In genomic region chr3:127452321-127452821, GRCh38 we compare ENCODE assay signal across 1 cellular context.
TF ChIP-seq lines count a peak whose summit lies in the region.

No MANE protein-coding gene starts in this region.

TF ChIP-seq in HepG2, 621 proteins besides CTCF, POLR2A, EP300 and RAD21 (continued from another document):
- no peak for TF ChIP-seq ZBTB49 (CRISPR knock-in tag; IDR thresholded peaks at IDR 0.05; ENCODE audit: borderline replicate concordance)
- no peak for TF ChIP-seq ZGPAT (CRISPR knock-in tag; IDR thresholded peaks at IDR 0.05)
- TF ChIP-seq KLF15 (CRISPR knock-in tag; IDR thresholded peaks at IDR 0.05; ENCODE audit: borderline replicate concordance) = no peak
- no peak for TF ChIP-seq ZNF543 (CRISPR knock-in tag; IDR thresholded peaks at IDR 0.05)
- no peak for TF ChIP-seq ARID5B (CRISPR knock-in tag; IDR thresholded peaks at IDR 0.05)
- TF ChIP-seq ZNF580 (CRISPR knock-in tag; IDR thresholded peaks at IDR 0.05; ENCODE audit: borderline replicate concordance, low read depth) = no peak
- TF ChIP-seq ZNF512 (CRISPR knock-in tag; IDR thresholded peaks at IDR 0.05) = no peak
- no peak for TF ChIP-seq ZBTB43 (CRISPR knock-in tag; conservative IDR thresholded peaks at IDR 0.05)
- TF ChIP-seq ARHGAP35 (CRISPR knock-in tag; IDR thresholded peaks at IDR 0.05; ENCODE audit: borderline replicate concordance) = no peak
- no peak for TF ChIP-seq SIN3A (IDR thresholded peaks at IDR 0.05; ENCODE audit: borderline replicate concordance, low read depth, low read length)
- no peak for TF ChIP-seq PRDM10 (CRISPR knock-in tag; IDR thresholded peaks at IDR 0.05; ENCODE audit: low read depth)
